ENCODE assay signal across 8 cellular contexts in the genomic region with DNA sequence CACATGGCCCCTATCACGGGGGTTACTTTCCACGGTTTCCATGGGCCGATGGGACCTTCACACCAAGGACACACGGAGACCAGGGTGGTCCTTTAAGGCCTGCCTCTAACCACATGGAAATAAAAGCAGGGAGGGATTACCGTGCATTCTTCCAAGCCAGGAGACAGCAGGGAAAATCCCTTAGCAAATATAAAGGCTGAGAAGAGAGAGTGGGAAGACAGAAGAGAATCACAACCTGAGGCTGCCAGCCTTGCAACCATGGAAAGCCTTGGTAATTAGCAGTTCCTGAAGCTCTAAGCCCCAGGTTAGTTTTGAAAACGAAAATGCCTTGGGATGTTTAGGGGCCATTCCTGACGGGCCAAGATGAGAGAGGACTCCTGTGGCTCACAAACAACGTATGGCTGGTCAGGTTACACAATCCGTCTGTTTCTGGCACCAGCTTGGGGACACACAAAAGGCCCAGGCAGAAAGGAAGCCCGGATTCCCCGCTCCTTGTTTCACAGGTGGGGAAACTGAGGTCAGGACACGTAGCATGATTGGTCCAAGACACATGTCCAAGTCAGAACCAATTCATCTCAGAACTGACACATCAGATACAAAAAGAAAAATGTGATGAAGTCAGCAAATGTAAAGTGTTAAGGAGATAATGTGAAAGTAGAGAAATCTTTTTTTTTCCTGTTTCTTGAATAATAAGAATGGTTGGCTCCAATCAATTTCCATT. TPM values are rescaled to one million over a fixed set of nuclear protein-coding genes. Genes with fewer than 3 reads are reported as not detected.
DNase-seq lines count a peak whose midpoint lies in the region; ATAC-seq and TF ChIP-seq lines count a peak whose summit lies in the region.

No MANE protein-coding gene starts in this region.

- H3K27ac ChIP-seq in liver (ENCODE audit: low read depth in 1 of 2, low read length in 2 of 2) = peak overlapping the region in 1 of 2 donors; percentile 43
- H3K27ac ChIP-seq in tibial nerve = peak overlapping the region in 3 of 4 donors; percentile 77 to 86 (median 85)

- peak overlapping the region; percentile 90 for H3K4me3 Mint-ChIP-seq in activated naive CD4-positive, alpha-beta T cell treated with anti-CD3 and anti-CD28 coated beads, Interleukin-2, amount 10 ng/mL, durations not matched to agents 7 days and 5 days
- peak overlapping the region; percentile 96 for H3K4me3 Mint-ChIP-seq in activated CD8-positive, alpha-beta T cell treated with anti-CD3 and anti-CD28 coated beads for 36 hours

- peak overlapping the region; percentile 95 for H3K27ac Mint-ChIP-seq in activated naive CD4-positive, alpha-beta T cell treated with anti-CD3 and anti-CD28 coated beads, Interleukin-2, amount 10 ng/mL, durations not matched to agents 7 days and 5 days
- peak overlapping the region; percentile 98 for H3K27ac Mint-ChIP-seq in activated CD8-positive, alpha-beta T cell treated with anti-CD3 and anti-CD28 coated beads for 36 hours

- no peak for TF ChIP-seq POLR2A in tibial nerve (IDR thresholded peaks at IDR 0.05)

- TF ChIP-seq EP300 in tibial nerve (IDR thresholded peaks at IDR 0.05) = no peak

- no peaks in the 10 kb centered on the region for H3K36me3 ChIP-seq in liver (ENCODE audit: control insufficient read depth in 4 of 4, insufficient read depth in 3 of 4, low read depth in 1 of 4, low read length in 3 of 4)
- H3K36me3 ChIP-seq in tibial nerve = no peaks in the 10 kb centered on the region

- H3K9ac ChIP-seq in liver (ENCODE audit: low read depth in 1 of 2, low read length in 2 of 2) = peak overlapping the region; percentile 36 to 40

- POLR2A ChIA-PET in activated CD8-positive, alpha-beta T cell treated with anti-CD3 and anti-CD28 coated beads for 36 hours (lab: Charles Lee) = interaction anchor here (0.9 to 3.7 kb wide), 6 partner anchors 36 to 107 kb away, joined by 3 to 18 read pairs (median 6); no protein-coding TSS in a partner anchor

- CTCF ChIA-PET in activated naive CD4-positive, alpha-beta T cell treated with anti-CD3 and anti-CD28 coated beads, Interleukin-2, amount 10 ng/mL, durations not matched to agents 7 days and 5 days (lab: Charles Lee) = interaction anchor here (1.7 to 3.5 kb wide), 2 partner anchors 87 to 167 kb away, joined by 6 to 12 read pairs; no protein-coding TSS in a partner anchor
- CTCF ChIA-PET in activated CD8-positive, alpha-beta T cell treated with anti-CD3 and anti-CD28 coated beads for 36 hours (lab: Charles Lee) = interaction anchor here (0.7 to 3.6 kb wide), 3 partner anchors 55 to 167 kb away, joined by 3 to 12 read pairs (median 10); no protein-coding TSS in a partner anchor

- no peaks in the 10 kb centered on the region for H3K9me3 Mint-ChIP-seq in activated naive CD4-positive, alpha-beta T cell treated with anti-CD3 and anti-CD28 coated beads, Interleukin-2, amount 10 ng/mL, durations not matched to agents 7 days and 5 days
- no peaks in the 10 kb centered on the region for H3K9me3 Mint-ChIP-seq in activated CD8-positive, alpha-beta T cell treated with anti-CD3 and anti-CD28 coated beads for 36 hours

- H3K27me3 ChIP-seq in liver (ENCODE audit: control insufficient read depth in 4 of 4, insufficient read depth in 4 of 4, low read length in 3 of 4) (peaks cover 0 to 6% (median 0%) of the 10 kb centered on the region in 4 donors), tibial nerve (no peaks in the 10 kb centered on the region)

- H3K4me3 ChIP-seq in liver (ENCODE audit: low read depth in 1 of 3, low read length in 3 of 3) = no peak overlapping the region
- peak overlapping the region in 2 of 4 donors; percentile 79 to 80 for H3K4me3 ChIP-seq in tibial nerve

- H3K4me1 ChIP-seq in liver (ENCODE audit: control insufficient read depth in 4 of 4, insufficient read depth in 4 of 4, low read length in 3 of 4) = peaks cover 3 to 15% (median 8%) of the 10 kb centered on the region in 4 donors
- peaks cover 0 to 70% (median 41%) of the 10 kb centered on the region in 4 donors for H3K4me1 ChIP-seq in tibial nerve

- no peak for TF ChIP-seq CTCF in activated CD8-positive, alpha-beta T cell treated with anti-CD3 and anti-CD28 coated beads for 36 hours (IDR thresholded peaks at IDR 0.05)
- no peak for TF ChIP-seq CTCF in liver (IDR thresholded peaks at IDR 0.05; ENCODE audit: low read depth, low read length, missing input control)
- TF ChIP-seq CTCF in tibial nerve (IDR thresholded peaks at IDR 0.05) = no peak

- H3K9me3 ChIP-seq in liver (ENCODE audit: control insufficient read depth in 4 of 4, low read length in 3 of 4) (no peaks in the 10 kb centered on the region), tibial nerve (no peaks in the 10 kb centered on the region)

- intact Hi-C loops in activated CD8-positive, alpha-beta T cell treated with anti-CD3 and anti-CD28 coated beads for 36 hours (cut with micrococcal nuclease) = loop anchor here (5.0 kb wide), 2 partner anchors 43 to 168 kb away; no protein-coding TSS in a partner anchor

- H3K4me1 Mint-ChIP-seq in activated naive CD4-positive, alpha-beta T cell treated with anti-CD3 and anti-CD28 coated beads, Interleukin-2, amount 10 ng/mL, durations not matched to agents 7 days and 5 days = peaks cover 70% of the 10 kb centered on the region
- H3K4me1 Mint-ChIP-seq in activated CD8-positive, alpha-beta T cell treated with anti-CD3 and anti-CD28 coated beads for 36 hours (ENCODE audit: low read depth) = peaks cover 61% of the 10 kb centered on the region

- 58% methylated on average over 12 of the region's 12 CpGs for WGBS in liver
- 40 to 45% methylated on average over 12 of the region's 12 CpGs for WGBS in tibial nerve, 2 donors

- DNase-seq in activated naive CD4-positive, alpha-beta T cell treated with anti-CD3 and anti-CD28 coated beads, Interleukin-2, amount 10 ng/mL, durations not matched to agents 7 days and 5 days = no peak
- no peak for DNase-seq in activated naive CD4-positive, alpha-beta T cell treated with anti-CD3 and anti-CD28 coated beads, Interleukin-2, amount 50 U/mL, for 16 hours
- DNase-seq in activated CD8-positive, alpha-beta T cell treated with anti-CD3 and anti-CD28 coated beads for 36 hours = no peak
- no peak for DNase-seq in tibial nerve (ENCODE audit: low spot score in 2 of 2)

- H3K27me3 Mint-ChIP-seq in activated naive CD4-positive, alpha-beta T cell treated with anti-CD3 and anti-CD28 coated beads, Interleukin-2, amount 10 ng/mL, durations not matched to agents 7 days and 5 days = peaks cover 47% of the 10 kb centered on the region
- H3K27me3 Mint-ChIP-seq in activated CD8-positive, alpha-beta T cell treated with anti-CD3 and anti-CD28 coated beads for 36 hours = no peaks in the 10 kb centered on the region

- no peak for ATAC-seq in activated CD8-positive, alpha-beta T cell treated with anti-CD3 and anti-CD28 coated beads for 36 hours
- no peak for ATAC-seq in HG02938 (IDR thresholded peaks at IDR 0.05; ENCODE audit: unreplicated experiment)
- no peak for ATAC-seq in HG03196 (IDR thresholded peaks at IDR 0.05; ENCODE audit: unreplicated experiment)
- ATAC-seq in HG03469 (IDR thresholded peaks at IDR 0.05; ENCODE audit: unreplicated experiment) = no peak

- no peak for TF ChIP-seq RAD21 in liver (IDR thresholded peaks at IDR 0.05)

- H3K36me3 Mint-ChIP-seq in activated naive CD4-positive, alpha-beta T cell treated with anti-CD3 and anti-CD28 coated beads, Interleukin-2, amount 10 ng/mL, durations not matched to agents 7 days and 5 days = peaks cover 41% of the 10 kb centered on the region
- peaks cover 44% of the 10 kb centered on the region for H3K36me3 Mint-ChIP-seq in activated CD8-positive, alpha-beta T cell treated with anti-CD3 and anti-CD28 coated beads for 36 hours (ENCODE audit: low read depth)

TF ChIP-seq in liver, 16 proteins besides CTCF, POLR2A, EP300 and RAD21:
- TF ChIP-seq NR2F2 (IDR thresholded peaks at IDR 0.05) = no peak
- no peak for TF ChIP-seq FOXA1 (IDR thresholded peaks at IDR 0.05)
- no peak for TF ChIP-seq GABPA (IDR thresholded peaks at IDR 0.05 in 1 of 2, conservative IDR thresholded peaks at IDR 0.05 in 1 of 2)
- no peak for TF ChIP-seq YY1 (IDR thresholded peaks at IDR 0.05)
- TF ChIP-seq EGR1 (IDR thresholded peaks at IDR 0.05; ENCODE audit: low read depth in 2 of 2) = no peak
- no peak for TF ChIP-seq TAF1 (conservative IDR thresholded peaks at IDR 0.05)
- no peak for TF ChIP-seq SP1 (IDR thresholded peaks at IDR 0.05)
- no peak for TF ChIP-seq HNF4G (IDR thresholded peaks at IDR 0.05)
- no peak for TF ChIP-seq FOXA2 (IDR thresholded peaks at IDR 0.05)
- TF ChIP-seq, protein P1, sequence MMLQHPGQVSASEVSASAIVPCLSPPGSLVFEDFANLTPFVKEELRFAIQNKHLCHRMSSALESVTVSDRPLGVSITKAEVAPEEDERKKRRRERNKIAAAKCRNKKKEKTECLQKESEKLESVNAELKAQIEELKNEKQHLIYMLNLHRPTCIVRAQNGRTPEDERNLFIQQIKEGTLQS (IDR thresholded peaks at IDR 0.05) = no peak
- no peak for TF ChIP-seq JUND (IDR thresholded peaks at IDR 0.05)
- TF ChIP-seq, protein P2, sequence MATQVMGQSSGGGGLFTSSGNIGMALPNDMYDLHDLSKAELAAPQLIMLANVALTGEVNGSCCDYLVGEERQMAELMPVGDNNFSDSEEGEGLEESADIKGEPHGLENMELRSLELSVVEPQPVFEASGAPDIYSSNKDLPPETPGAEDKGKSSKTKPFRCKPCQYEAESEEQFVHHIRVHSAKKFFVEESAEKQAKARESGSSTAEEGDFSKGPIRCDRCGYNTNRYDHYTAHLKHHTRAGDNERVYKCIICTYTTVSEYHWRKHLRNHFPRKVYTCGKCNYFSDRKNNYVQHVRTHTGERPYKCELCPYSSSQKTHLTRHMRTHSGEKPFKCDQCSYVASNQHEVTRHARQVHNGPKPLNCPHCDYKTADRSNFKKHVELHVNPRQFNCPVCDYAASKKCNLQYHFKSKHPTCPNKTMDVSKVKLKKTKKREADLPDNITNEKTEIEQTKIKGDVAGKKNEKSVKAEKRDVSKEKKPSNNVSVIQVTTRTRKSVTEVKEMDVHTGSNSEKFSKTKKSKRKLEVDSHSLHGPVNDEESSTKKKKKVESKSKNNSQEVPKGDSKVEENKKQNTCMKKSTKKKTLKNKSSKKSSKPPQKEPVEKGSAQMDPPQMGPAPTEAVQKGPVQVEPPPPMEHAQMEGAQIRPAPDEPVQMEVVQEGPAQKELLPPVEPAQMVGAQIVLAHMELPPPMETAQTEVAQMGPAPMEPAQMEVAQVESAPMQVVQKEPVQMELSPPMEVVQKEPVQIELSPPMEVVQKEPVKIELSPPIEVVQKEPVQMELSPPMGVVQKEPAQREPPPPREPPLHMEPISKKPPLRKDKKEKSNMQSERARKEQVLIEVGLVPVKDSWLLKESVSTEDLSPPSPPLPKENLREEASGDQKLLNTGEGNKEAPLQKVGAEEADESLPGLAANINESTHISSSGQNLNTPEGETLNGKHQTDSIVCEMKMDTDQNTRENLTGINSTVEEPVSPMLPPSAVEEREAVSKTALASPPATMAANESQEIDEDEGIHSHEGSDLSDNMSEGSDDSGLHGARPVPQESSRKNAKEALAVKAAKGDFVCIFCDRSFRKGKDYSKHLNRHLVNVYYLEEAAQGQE (IDR thresholded peaks at IDR 0.05) = no peak

RNA-seq across cellular contexts. Expression of gene PREX1, which starts 2.8 kb away (rescaled TPM):
- total RNA-seq in activated CD8-positive, alpha-beta T cell treated with anti-CD3 and anti-CD28 coated beads for 36 hours = 10 to 100 TPM; 79.7 to 80.5 TPM
- total RNA-seq in liver = 10 to 100 TPM; 16.4 to 18.0 TPM
- polyA plus RNA-seq in liver = 1 to 10 TPM; 2.2 to 5.2 TPM
- 10 to 100 TPM; 30.1 to 50.7 (median 32.5) TPM for total RNA-seq in tibial nerve
